ENCODE assay signal across 8 cellular contexts in genomic region chr11:762421-763072, GRCh38. TPM values are rescaled to one million over a fixed set of nuclear protein-coding genes. Genes with fewer than 3 reads are reported as not detected.
DNase-seq lines count a peak whose midpoint lies in the region; ATAC-seq and TF ChIP-seq lines count a peak whose summit lies in the region.

No MANE protein-coding gene starts in this region.

- no peaks in the 10 kb centered on the region for H3K4me1 ChIP-seq in lung (ENCODE audit: control insufficient read depth in 2 of 2, insufficient read depth in 2 of 2, low read length in 2 of 2)

- no peak for DNase-seq in left cardiac atrium
- no peak for DNase-seq in cardiac septum (ENCODE audit: low spot score)
- peak; percentile 10 for DNase-seq in NCI-H510A treated with DMSO at 0.1 percent for 48 hours (lab: John Stamatoyannopoulos, UW)
- DNase-seq in cardiac fibroblast (ENCODE audit: low read depth in 2 of 2) = peak; percentile 69 to 93
- DNase-seq in lung (ENCODE audit: low spot score) = peak; percentile 56
- DNase-seq in stimulated activated CD4-positive, alpha-beta T cell treated with anti-CD3 and anti-CD28 coated beads, Interleukin-12 subunit alpha, Interleukin-12 subunit beta, amount 100 ng/mL, for 4 hours = no peak

- peak overlapping the region in 1 of 2 donors; percentile 50 for H3K27ac ChIP-seq in lung (ENCODE audit: low read depth in 1 of 2, low read length in 1 of 2)

- H3K4me3 ChIP-seq in cardiac fibroblast (replicated peaks in 1 of 2; ENCODE audit: low read depth in 2 of 2, low read length in 2 of 2) (no peak overlapping the region), lung (no peak overlapping the region)

- TF ChIP-seq CTCF in cardiac fibroblast (IDR thresholded peaks at IDR 0.05; ENCODE audit: low read depth, low read length) = peak; percentile 14
- no peak for TF ChIP-seq CTCF in lung (IDR thresholded peaks at IDR 0.05; ENCODE audit: control extremely low read depth, extremely low read depth)

- H3K27me3 ChIP-seq in lung (ENCODE audit: control insufficient read depth, insufficient read depth) = no peaks in the 10 kb centered on the region

- H3K36me3 ChIP-seq in lung (ENCODE audit: control insufficient read depth in 2 of 2, insufficient read depth in 2 of 2, low read length in 2 of 2) = peaks cover 21 to 65% of the 10 kb centered on the region in 2 donors

- 49 to 51% methylated on average over 10 of the region's 10 CpGs for WGBS in lung, 2 donors

- intact Hi-C loops in left cardiac atrium (cut with DNase I) = no loop called here
- intact Hi-C loops in cardiac septum (cut with DNase I) = no loop called here

- ATAC-seq in left cardiac atrium (peak; percentile 14 to 74), lung (ENCODE audit: insufficient read depth, low FRiP score) (peak; percentile 64), GM21576 (IDR thresholded peaks at IDR 0.05; ENCODE audit: unreplicated experiment) (no peak), GM18873 (IDR thresholded peaks at IDR 0.05; ENCODE audit: low FRiP score, unreplicated experiment) (no peak)

- H3K9me3 ChIP-seq in lung (ENCODE audit: control insufficient read depth in 2 of 2, insufficient read depth in 1 of 2, low read length in 1 of 2) = no peaks in the 10 kb centered on the region

RNA-seq across cellular contexts. Expression of gene GATD1, which starts 14.7 kb away (rescaled TPM):
- total RNA-seq in left cardiac atrium (10 to 100 TPM; 29.8 to 43.5 TPM), cardiac septum (38.7 TPM), lung (10 to 100 TPM; 24.6 to 63.1 TPM)
- 10 to 100 TPM; 22.1 to 53.6 TPM for polyA plus RNA-seq in lung

RNA-seq across cellular contexts. Expression of gene TALDO1, which starts 15.3 kb away (rescaled TPM):
- 100 to 1,000 TPM; 107 to 121 TPM for total RNA-seq in left cardiac atrium
- 92.4 TPM for total RNA-seq in cardiac septum
- total RNA-seq in lung = 100 to 1,000 TPM; 128 to 292 TPM
- polyA plus RNA-seq in lung = 100 to 1,000 TPM; 186 to 311 TPM

RNA-seq across cellular contexts. Expression of gene CEND1, which starts 27.3 kb away (rescaled TPM):
- total RNA-seq in left cardiac atrium (under 1 TPM in 1 of 2 donors, not detected in 1; 0.58 TPM), cardiac septum (0.65 TPM), lung (under 1 TPM in 1 of 2 donors, not detected in 1; 0.18 TPM)
- polyA plus RNA-seq in lung = under 1 TPM; 0.10 to 0.14 TPM

RNA-seq across cellular contexts. Expression of gene SLC25A22, which starts 35.5 kb away (rescaled TPM):
- total RNA-seq in left cardiac atrium = 10 to 100 TPM in 1 of 2 donors, 1 to 10 TPM in 1; 6.5 to 11.6 TPM
- total RNA-seq in cardiac septum = 4.7 TPM
- total RNA-seq in lung = 10 to 100 TPM; 10.6 to 38.2 TPM
- 10 to 100 TPM; 18.6 to 36.4 TPM for polyA plus RNA-seq in lung

RNA-seq across cellular contexts. Expression of gene PIDD1, which starts 42.5 kb away (rescaled TPM):
- total RNA-seq in left cardiac atrium = 1 to 10 TPM; 8.5 to 9.1 TPM
- total RNA-seq in cardiac septum = 12.1 TPM
- total RNA-seq in lung = 10 to 100 TPM in 1 of 2 donors, 1 to 10 TPM in 1; 8.7 to 15.3 TPM
- 10 to 100 TPM in 1 of 2 donors, 1 to 10 TPM in 1; 8.5 to 16.9 TPM for polyA plus RNA-seq in lung

Comparison
In these comparisons a context has a peak if more than half of its experiments do, and no peak if none do; other contexts are left out.
1. ATAC-seq: peak in left cardiac atrium (2 of 2) and lung (single experiment); none in GM21576 (single experiment) and GM18873 (single experiment).
2. DNase-seq: peak in NCI-H510A treated with DMSO at 0.1 percent for 48 hours (single experiment), cardiac fibroblast (2 of 2) and lung (single experiment); none in left cardiac atrium (single experiment), cardiac septum (single experiment) and stimulated activated CD4-positive, alpha-beta T cell treated with anti-CD3 and anti-CD28 coated beads, Interleukin-12 subunit alpha, Interleukin-12 subunit beta, amount 100 ng/mL, for 4 hours (single experiment).